ENCODE assay signal across 9 cellular contexts in the genomic region with DNA sequence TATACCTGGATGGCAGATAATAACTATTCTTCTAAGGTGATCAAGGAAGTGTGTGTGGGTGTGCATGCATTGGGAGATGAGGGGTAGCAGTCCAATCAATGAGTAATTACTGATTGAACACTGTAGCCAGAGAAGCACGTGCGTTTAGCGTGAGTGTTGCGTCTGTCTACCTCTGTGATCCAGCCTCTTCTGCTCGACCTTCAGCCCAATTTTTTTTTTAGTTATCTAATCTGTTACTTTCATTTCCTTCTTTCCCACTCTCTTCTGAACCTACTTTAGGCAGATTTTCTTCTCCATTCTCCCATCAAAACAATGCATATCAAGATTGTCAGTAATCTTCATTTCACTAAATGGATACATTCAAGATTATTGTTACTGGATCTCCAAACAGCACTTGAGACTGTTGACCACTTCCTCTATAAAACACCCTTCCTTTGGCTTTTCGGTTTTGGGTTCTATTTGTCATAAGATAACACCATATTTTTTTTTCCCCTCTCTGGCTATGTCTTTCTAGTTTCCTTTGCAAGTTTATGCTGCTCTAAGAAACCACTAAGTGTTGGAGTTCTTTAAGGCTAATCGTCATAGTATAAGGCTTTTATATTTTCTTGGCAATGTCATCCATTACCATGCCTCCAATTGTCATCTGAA. TPM values are rescaled to one million over a fixed set of nuclear protein-coding genes. Genes with fewer than 3 reads are reported as not detected.
DNase-seq lines count a peak whose midpoint lies in the region; ATAC-seq lines count a peak whose summit lies in the region.
"Had no signal": no experiment of that assay in that cellular context is flagged by ENCODE, and none has a peak within 500 bp of the region (broad histone marks: within the 10 kb centered on the region; RNA-seq: fewer than 3 reads in every experiment).

No MANE protein-coding gene starts in this region.

- no peak for DNase-seq in activated T-cell treated with anti-CD3 and anti-CD28 coated beads, Interleukin-2, amount 50 U/mL, for 72 hours
- DNase-seq in activated T-cell treated with anti-CD3 and anti-CD28 coated beads, Interleukin-2, amount 50 U/mL, for 48 hours: no peak
- DNase-seq in MV-4-11 (lab: John Stamatoyannopoulos, UW) (peak; percentile 52), NCI-H774 (lab: John Stamatoyannopoulos, UW) (no peak), NCI-H510A (lab: John Stamatoyannopoulos, UW) (no peak), cerebellum (ENCODE audit: low spot score) (no peak)
- peak; percentile 19 for DNase-seq in stimulated activated naive CD8-positive, alpha-beta T cell treated with anti-CD3 and anti-CD28 coated beads, Interleukin-15, Interleukin-2, amounts not matched to agents 100 U/mL and 50 U/mL, for 24 hours

- H3K4me3 Mint-ChIP-seq in activated T-cell treated with anti-CD3 and anti-CD28 coated beads, Interleukin-2, amount 50 U/mL, for 72 hours: no peak overlapping the region
- H3K4me3 Mint-ChIP-seq: mesothelial cell of epicardium had no signal

- H3K27me3 Mint-ChIP-seq in activated T-cell treated with anti-CD3 and anti-CD28 coated beads, Interleukin-2, amount 50 U/mL, for 72 hours (ENCODE audit: low read depth): no peaks in the 10 kb centered on the region

- H3K36me3 Mint-ChIP-seq in activated T-cell treated with anti-CD3 and anti-CD28 coated beads, Interleukin-2, amount 50 U/mL, for 72 hours (ENCODE audit: insufficient read depth in 2 of 2): peaks cover 3 to 6% of the 10 kb centered on the region in 2 donors
- H3K36me3 Mint-ChIP-seq: mesothelial cell of epicardium had no signal

- H3K9me3 Mint-ChIP-seq in activated T-cell treated with anti-CD3 and anti-CD28 coated beads, Interleukin-2, amount 50 U/mL, for 72 hours: peaks cover 0 to 1% of the 10 kb centered on the region in 2 donors

- peaks cover 21% of the 10 kb centered on the region for H3K4me1 Mint-ChIP-seq in activated T-cell treated with anti-CD3 and anti-CD28 coated beads, Interleukin-2, amount 50 U/mL, for 72 hours (ENCODE audit: low read depth)
- H3K4me1 Mint-ChIP-seq: mesothelial cell of epicardium had no signal

- no peak overlapping the region for H3K27ac Mint-ChIP-seq in activated T-cell treated with anti-CD3 and anti-CD28 coated beads, Interleukin-2, amount 50 U/mL, for 72 hours
- H3K27ac Mint-ChIP-seq: mesothelial cell of epicardium had no signal

- peak; percentile 83 to 84 for ATAC-seq in activated T-cell treated with anti-CD3 and anti-CD28 coated beads, Interleukin-2, amount 50 U/mL, for 72 hours (replicated peaks in 1 of 2)
- ATAC-seq in HG02885 (IDR thresholded peaks at IDR 0.05; ENCODE audit: poor library complexity, unreplicated experiment): peak; percentile 76
- ATAC-seq in stimulated activated naive CD8-positive, alpha-beta T cell treated with anti-CD3 and anti-CD28 coated beads, Interleukin-15, Interleukin-2, amounts not matched to agents 100 U/mL and 50 U/mL, for 24 hours: peak; percentile 79

RNA-seq across cellular contexts. Expression of a gene that starts 41.0 kb away (rescaled TPM):
- 100 to 1,000 TPM in 1 of 2 donors, 10 to 100 TPM in 1; 49.9 to 119 TPM for total RNA-seq in activated T-cell treated with anti-CD3 and anti-CD28 coated beads, Interleukin-2, amount 50 U/mL, for 72 hours
- total RNA-seq in cerebellum: 0.64 TPM

Comparison
In these comparisons a context has a peak if more than half of its experiments do, and no peak if none do; other contexts are left out.
1. DNase-seq: peak in MV-4-11 (single experiment) and stimulated activated naive CD8-positive, alpha-beta T cell treated with anti-CD3 and anti-CD28 coated beads, Interleukin-15, Interleukin-2, amounts not matched to agents 100 U/mL and 50 U/mL, for 24 hours (single experiment); none in activated T-cell treated with anti-CD3 and anti-CD28 coated beads, Interleukin-2, amount 50 U/mL, for 72 hours (0 of 2), activated T-cell treated with anti-CD3 and anti-CD28 coated beads, Interleukin-2, amount 50 U/mL, for 48 hours (0 of 2), NCI-H774 (single experiment), NCI-H510A (single experiment) and cerebellum (single experiment).
2. RNA of a gene that starts 41.0 kb away (total RNA-seq): 49.9 to 119 TPM in activated T-cell treated with anti-CD3 and anti-CD28 coated beads, Interleukin-2, amount 50 U/mL, for 72 hours; 0.64 TPM in cerebellum (single experiment); every median in the first group is over 10 times any median in the second.
3. Peak in every context shown above with its lines, with median percentiles within 50 percentile points of each other: ATAC-seq.